ENCODE assay signal across 23 cellular contexts in the genomic region with DNA sequence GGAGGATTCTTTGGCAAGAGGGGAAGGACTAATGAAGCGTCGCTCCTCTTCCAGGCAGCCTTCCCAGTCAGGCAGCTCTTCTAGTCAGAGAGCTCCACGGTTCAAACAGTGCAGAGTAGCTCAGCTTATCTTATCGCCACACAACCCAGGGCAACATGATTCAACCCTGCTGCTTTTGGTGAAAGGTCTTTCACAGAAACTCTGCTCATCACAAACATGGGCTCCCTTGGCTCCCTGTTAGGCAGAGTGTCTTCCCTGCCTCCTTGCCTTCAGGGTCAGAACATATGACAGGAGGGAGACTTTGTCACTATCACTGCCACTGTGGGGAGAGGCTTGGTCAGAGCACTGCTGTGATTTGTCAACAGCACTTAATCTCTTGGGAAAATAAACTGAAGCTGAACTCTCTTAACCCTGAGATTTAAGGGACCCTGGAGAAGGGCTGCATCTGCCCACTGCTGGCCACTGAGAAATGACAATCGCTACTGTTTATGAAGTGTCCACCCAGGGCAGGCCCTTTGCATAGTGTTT. TPM values are rescaled to one million over a fixed set of nuclear protein-coding genes. Genes with fewer than 3 reads are reported as not detected.
DNase-seq lines count a peak whose midpoint lies in the region; ATAC-seq and TF ChIP-seq lines count a peak whose summit lies in the region.
"Had no signal": no experiment of that assay in that cellular context is flagged by ENCODE, and none has a peak within 500 bp of the region (broad histone marks: within the 10 kb centered on the region; RNA-seq: fewer than 3 reads in every experiment).

No MANE protein-coding gene starts in this region.

- H3K4me1 Mint-ChIP-seq in type B pancreatic cell (ENCODE audit: unreplicated experiment) = peaks cover 11% of the 10 kb centered on the region

- peak; percentile 40 to 63 for DNase-seq in cardiac muscle cell (ENCODE audit: low read depth in 1 of 2, low spot score in 1 of 2)
- no peak for DNase-seq in Right ventricle myocardium superior
- peak; percentile 70 for DNase-seq in WERI-Rb-1
- no peak for DNase-seq in left lobe of liver (ENCODE audit: low spot score)
- no peak for DNase-seq in type B pancreatic cell (ENCODE audit: extremely low spot score, unreplicated experiment)
- no peak for DNase-seq in sciatic nerve (ENCODE audit: low spot score)
- no peak for DNase-seq in activated naive CD4-positive, alpha-beta T cell (lab: John Stamatoyannopoulos, UW)
- no peak for DNase-seq in NCI-H345 (lab: John Stamatoyannopoulos, UW)
- DNase-seq: colonic mucosa; DMS79; left ventricle myocardium inferior; MG63; NCI-H187; NCI-H510A treated with DMSO at 0.1 percent for 48 hours; right cardiac atrium; SIG-M5; stimulated activated naive CD8-positive, alpha-beta T cell treated with anti-CD3 and anti-CD28 coated beads, Interleukin-15, Interleukin-2, amounts not matched to agents 100 U/mL and 50 U/mL, for 24 hours; T-helper 17 cell had no signal

- no peaks in the 10 kb centered on the region for H3K9me3 ChIP-seq in cardiac muscle cell (ENCODE audit: low read depth)
- no peaks in the 10 kb centered on the region for H3K9me3 ChIP-seq in WERI-Rb-1 (ENCODE audit: severe bottlenecking)
- H3K9me3 ChIP-seq: colonic mucosa, gastroesophageal sphincter, left ventricle myocardium inferior, MG63 had no signal

- H3K27me3 ChIP-seq in cardiac muscle cell (no peaks in the 10 kb centered on the region), WERI-Rb-1 (ENCODE audit: insufficient read depth, low read depth, severe bottlenecking) (no peaks in the 10 kb centered on the region)
- H3K27me3 ChIP-seq: colonic mucosa had no signal

- H3K4me1 ChIP-seq in cardiac muscle cell (ENCODE audit: low read depth) = peaks cover 30% of the 10 kb centered on the region
- H3K4me1 ChIP-seq: colonic mucosa, gastroesophageal sphincter had no signal

- TF ChIP-seq CTCF in cardiac muscle cell (IDR thresholded peaks at IDR 0.05; ENCODE audit: low read depth, low read length) (no peak), WERI-Rb-1 (IDR thresholded peaks at IDR 0.05; ENCODE audit: low read depth, low read length) (peak; percentile 69), type B pancreatic cell (conservative IDR thresholded peaks at IDR 0.05) (no peak)

- peak overlapping the region; percentile 36 for H3K27ac Mint-ChIP-seq in type B pancreatic cell
- H3K27ac Mint-ChIP-seq: activated T-helper 2 cell treated with anti-CD3 and anti-CD28 coated beads, Interferon-gamma antibody, Interleukin-2, Interleukin-4, amounts not matched to agents 10 μg/mL and 5 μg/mL and 100 μg/mL, durations not matched to agents 14 hours and 24 hours and 36 hours; T-helper 17 cell had no signal

- H3K27me3 Mint-ChIP-seq in type B pancreatic cell = peaks cover 3% of the 10 kb centered on the region

- H3K36me3 ChIP-seq in cardiac muscle cell (no peaks in the 10 kb centered on the region), WERI-Rb-1 (no peaks in the 10 kb centered on the region)
- H3K36me3 ChIP-seq: colonic mucosa, gastroesophageal sphincter, left ventricle myocardium inferior, MG63 had no signal

- H3K9me3 Mint-ChIP-seq in type B pancreatic cell = no peaks in the 10 kb centered on the region
- H3K9me3 Mint-ChIP-seq: activated T-helper 2 cell treated with anti-CD3 and anti-CD28 coated beads, Interferon-gamma antibody, Interleukin-2, Interleukin-4, amounts not matched to agents 10 μg/mL and 5 μg/mL and 100 μg/mL, durations not matched to agents 14 hours and 24 hours and 36 hours had no signal

- no peak overlapping the region for H3K4me3 Mint-ChIP-seq in type B pancreatic cell
- H3K4me3 Mint-ChIP-seq: T-helper 17 cell had no signal

- no peaks in the 10 kb centered on the region for H3K36me3 Mint-ChIP-seq in type B pancreatic cell

- intact Hi-C loops in Right ventricle myocardium superior (cut with DNase I) (no loop called here), sciatic nerve (cut with DNase I) (no loop called here)

- H3K27ac ChIP-seq in cardiac muscle cell (peak overlapping the region; percentile 67), WERI-Rb-1 (peak overlapping the region; percentile 35)
- H3K27ac ChIP-seq: colonic mucosa, gastroesophageal sphincter, left ventricle myocardium inferior had no signal

- H3K4me3 ChIP-seq in cardiac muscle cell (no peak overlapping the region), WERI-Rb-1 (ENCODE audit: low read depth, low read length) (no peak overlapping the region)
- H3K4me3 ChIP-seq: colonic mucosa, gastroesophageal sphincter, left ventricle myocardium inferior, MG63 had no signal

- ATAC-seq in Right ventricle myocardium superior (ENCODE audit: poor library complexity) (no peak), left lobe of liver (peak; percentile 20), sciatic nerve (no peak)
- ATAC-seq: gastroesophageal sphincter; stimulated activated naive CD8-positive, alpha-beta T cell treated with anti-CD3 and anti-CD28 coated beads, Interleukin-15, Interleukin-2, amounts not matched to agents 100 U/mL and 50 U/mL, for 24 hours; T-helper 17 cell had no signal

RNA-seq across cellular contexts. Expression of gene SLC13A2, which starts 6.9 kb away (rescaled TPM):
- total RNA-seq in cardiac muscle cell = not detected in 2 replicates
- polyA plus RNA-seq in cardiac muscle cell = not detected in 2 replicates
- not detected for total RNA-seq in Right ventricle myocardium superior
- total RNA-seq in left lobe of liver = 0.55 TPM
- total RNA-seq in type B pancreatic cell (ENCODE audit: low replicate concordance) = 1.2 and 8.7 TPM in 2 replicates
- not detected for total RNA-seq in sciatic nerve
- total RNA-seq: activated CD8-positive, alpha-beta memory T cell treated with anti-CD3 and anti-CD28 coated beads for 36 hours; activated T-helper 2 cell treated with anti-CD3 and anti-CD28 coated beads, Interferon-gamma antibody, Interleukin-2, Interleukin-4, amounts not matched to agents 10 μg/mL and 5 μg/mL and 100 μg/mL, durations not matched to agents 14 hours and 24 hours and 36 hours; H1; left ventricle myocardium inferior; omental fat pad; right cardiac atrium; T-helper 17 cell had no signal
- polyA plus RNA-seq: H1, right cardiac atrium had no signal

RNA-seq across cellular contexts. Expression of gene FOXN1, which starts 39.6 kb away (rescaled TPM):
- 0.06 and 0.18 TPM in 2 replicates for total RNA-seq in cardiac muscle cell
- not detected in 2 replicates for polyA plus RNA-seq in cardiac muscle cell
- not detected for total RNA-seq in Right ventricle myocardium superior
- not detected for total RNA-seq in left lobe of liver
- total RNA-seq in type B pancreatic cell (ENCODE audit: low replicate concordance) = 1.0 and 1.2 TPM in 2 replicates
- not detected for total RNA-seq in sciatic nerve
- total RNA-seq: activated CD8-positive, alpha-beta memory T cell treated with anti-CD3 and anti-CD28 coated beads for 36 hours; activated T-helper 2 cell treated with anti-CD3 and anti-CD28 coated beads, Interferon-gamma antibody, Interleukin-2, Interleukin-4, amounts not matched to agents 10 μg/mL and 5 μg/mL and 100 μg/mL, durations not matched to agents 14 hours and 24 hours and 36 hours; H1; left ventricle myocardium inferior; omental fat pad; right cardiac atrium; T-helper 17 cell had no signal
- polyA plus RNA-seq: H1, right cardiac atrium had no signal

Comparison
In these comparisons a context has a peak if more than half of its experiments do, and no peak if none do; other contexts are left out.
1. DNase-seq: peak in cardiac muscle cell (2 of 2) and WERI-Rb-1 (single experiment); none in Right ventricle myocardium superior (single experiment), left lobe of liver (single experiment), type B pancreatic cell (single experiment), sciatic nerve (single experiment), activated naive CD4-positive, alpha-beta T cell (0 of 4) and NCI-H345 (single experiment).